Comparison of ENCODE assay signal across 12 cellular contexts in genomic region chr17:49486012-49486641, GRCh38. TPM values are rescaled to one million over a fixed set of nuclear protein-coding genes. Genes with fewer than 3 reads are reported as not detected.
A peak's percentile ranks its signal among the peaks of the same experiment; 100 is the strongest.
DNase-seq lines count a peak whose midpoint lies in the region; ATAC-seq and TF ChIP-seq lines count a peak whose summit lies in the region.
"Had no signal": no experiment of that assay in that cellular context is flagged by ENCODE, and none has a peak within 500 bp of the region (broad histone marks: within the 10 kb centered on the region; RNA-seq: fewer than 3 reads in every experiment).

No MANE protein-coding gene starts in this region.

- 25% methylated on average over 12 of the region's 13 CpGs for WGBS in suprapubic skin
- 0 to 32% methylated on average over 1 to 13 of the region's 13 CpGs for WGBS in transverse colon (ENCODE audit: low coverage in 1 of 2), 2 donors

- TF ChIP-seq EP300 in suprapubic skin (IDR thresholded peaks at IDR 0.05) (no peak), transverse colon (IDR thresholded peaks at IDR 0.05; ENCODE audit: low read depth) (no peak)

- no peaks in the 10 kb centered on the region for H3K79me2 ChIP-seq in PC-3 (ENCODE audit: low read length)

- H3K4me1 ChIP-seq in HUES6 (ENCODE audit: control insufficient read depth, insufficient read depth, low read length) (peaks cover 38% of the 10 kb centered on the region), PC-3 (ENCODE audit: insufficient read depth, low read length) (no peaks in the 10 kb centered on the region), suprapubic skin (peaks cover 8% of the 10 kb centered on the region), transverse colon (no peaks in the 10 kb centered on the region), tibial artery (peaks cover 0 to 6% (median 0%) of the 10 kb centered on the region in 4 donors)

- CTCF ChIA-PET in PC-3 (lab: Charles Lee), result interaction anchor here (1.1 kb wide), 1 partner anchor 70 kb away, joined by 5 read pairs; no protein-coding TSS in a partner anchor

- no peaks in the 10 kb centered on the region for H4K20me1 ChIP-seq in PC-3 (ENCODE audit: low read length)

- no peak for DNase-seq in PC-3
- DNase-seq in islet precursor cell, result peak; percentile 90
- no peak for DNase-seq in suprapubic skin (ENCODE audit: low spot score in 2 of 2)
- DNase-seq in transverse colon, result no peak
- no peak for DNase-seq in tibial artery
- DNase-seq: activated effector memory CD4-positive, alpha-beta T cell treated with Interleukin-2 at 50 U/mL for 16 hours; NCI-H1105 treated with DMSO at 0.1 percent for 48 hours; stimulated activated CD4-positive, alpha-beta T cell treated with anti-CD3 and anti-CD28 coated beads, Interleukin-4, amount 100 ng/mL, for 24 hours; substantia nigra had no signal

- no peak overlapping the region for H2AFZ ChIP-seq in PC-3 (ENCODE audit: low read length)

- H3K9me3 ChIP-seq in HUES6 (ENCODE audit: control insufficient read depth, insufficient read depth, low read depth, low read length), result no peaks in the 10 kb centered on the region
- no peaks in the 10 kb centered on the region for H3K9me3 ChIP-seq in PC-3 (ENCODE audit: low read length)
- no peaks in the 10 kb centered on the region for H3K9me3 ChIP-seq in suprapubic skin
- no peaks in the 10 kb centered on the region for H3K9me3 ChIP-seq in transverse colon
- no peaks in the 10 kb centered on the region for H3K9me3 ChIP-seq in tibial artery

- ATAC-seq in PC-3 (peak; percentile 24; the same call in 1 of the 2 replicates), GM18502 (IDR thresholded peaks at IDR 0.05; ENCODE audit: poor library complexity, unreplicated experiment) (no peak)

- no peak overlapping the region for H3K4me2 ChIP-seq in PC-3 (ENCODE audit: low read length)

- POLR2A ChIA-PET in PC-3 (lab: Charles Lee; ENCODE audit: unreplicated experiment), result no interaction called here

- H3F3A ChIP-seq in PC-3 (ENCODE audit: low read length, unreplicated experiment), result no peaks in the 10 kb centered on the region

- H3K4me3 ChIP-seq in HUES6 (ENCODE audit: low read depth, low read length), result peak overlapping the region; percentile 37
- no peak overlapping the region for H3K4me3 ChIP-seq in PC-3 (ENCODE audit: low read length)
- H3K4me3 ChIP-seq in suprapubic skin, result no peak overlapping the region
- no peak overlapping the region for H3K4me3 ChIP-seq in transverse colon
- no peak overlapping the region for H3K4me3 ChIP-seq in tibial artery

- TF ChIP-seq POLR2A in suprapubic skin (IDR thresholded peaks at IDR 0.05), result no peak
- TF ChIP-seq POLR2A in transverse colon (IDR thresholded peaks at IDR 0.05), result no peak

- H3K9me2 ChIP-seq in PC-3 (replicated peaks; ENCODE audit: low read length), result no peaks in the 10 kb centered on the region

- H3K9ac ChIP-seq in HUES6 (ENCODE audit: low read length) (peak overlapping the region; percentile 32), PC-3 (ENCODE audit: low read length) (no peak overlapping the region)

- intact Hi-C loops in PC-3 (cut with micrococcal nuclease), result no loop called here
- intact Hi-C loops in transverse colon (cut with DNase I; ENCODE audit: low total_unique reads), result no loop called here
- intact Hi-C loops in tibial artery (cut with DNase I; ENCODE audit: low total_unique reads), result no loop called here

- in situ Hi-C loops in transverse colon (cut with MboI; ENCODE audit: low pct_ligation_motif_present in 1 of 4, low pct_unique_long_range_greater_than_20kb in 1 of 4, low sequenced_read_pairs in 3 of 4), result no loop called here

- no peaks in the 10 kb centered on the region for H3K36me3 ChIP-seq in HUES6 (ENCODE audit: control insufficient read depth, insufficient read depth, low read length)
- no peaks in the 10 kb centered on the region for H3K36me3 ChIP-seq in PC-3 (ENCODE audit: low read depth, low read length)
- H3K36me3 ChIP-seq in suprapubic skin, result no peaks in the 10 kb centered on the region
- H3K36me3 ChIP-seq in transverse colon, result no peaks in the 10 kb centered on the region
- H3K36me3 ChIP-seq in tibial artery, result no peaks in the 10 kb centered on the region

- TF ChIP-seq CTCF in C4-2B (conservative IDR thresholded peaks at IDR 0.05), result no peak
- TF ChIP-seq CTCF in PC-3 (conservative IDR thresholded peaks at IDR 0.05; ENCODE audit: low read depth, low read length), result no peak
- TF ChIP-seq CTCF in suprapubic skin (IDR thresholded peaks at IDR 0.05), result no peak
- TF ChIP-seq CTCF in transverse colon (IDR thresholded peaks at IDR 0.05), result no peak
- no peak for TF ChIP-seq CTCF in tibial artery (IDR thresholded peaks at IDR 0.05)

- H3K27ac ChIP-seq in C4-2B (0 out of 2 replicates have a peak overlapping the region, but pooled peaks have one; percentile 3), HUES6 (ENCODE audit: low read depth, low read length) (no peak overlapping the region), PC-3 (ENCODE audit: low read length) (no peak overlapping the region), suprapubic skin (no peak overlapping the region), transverse colon (no peak overlapping the region), tibial artery (no peak overlapping the region)

- H3K27me3 ChIP-seq in HUES6 (ENCODE audit: control insufficient read depth, insufficient read depth, low read length), result peaks cover 8% of the 10 kb centered on the region
- H3K27me3 ChIP-seq in PC-3 (ENCODE audit: low read length), result peaks cover 73% of the 10 kb centered on the region
- H3K27me3 ChIP-seq in suprapubic skin, result peaks cover 56% of the 10 kb centered on the region
- peaks cover 30% of the 10 kb centered on the region for H3K27me3 ChIP-seq in transverse colon
- peaks cover 0 to 54% of the 10 kb centered on the region in 2 donors for H3K27me3 ChIP-seq in tibial artery

- BruUV-seq in PC-3 (replicated peaks; lab: Mats Ljungman, UMichigan), result no TSS peak

RNA-seq across cellular contexts. Expression of gene NGFR, which starts 9.0 kb away (rescaled TPM):
- total RNA-seq in PC-3 (2014; rRNA removed), result 0.29 TPM in 1 of 2 replicates, not detected in the other
- total RNA-seq in suprapubic skin, result 10 to 100 TPM; 18.1 to 26.8 (median 22.0) TPM
- total RNA-seq in transverse colon, result 10 to 100 TPM in 2 of 4 donors, 1 to 10 TPM in 2; 3.3 to 19.8 (median 8.2) TPM
